Comparison of ENCODE assay signal across 16 cellular contexts in the genomic region with DNA sequence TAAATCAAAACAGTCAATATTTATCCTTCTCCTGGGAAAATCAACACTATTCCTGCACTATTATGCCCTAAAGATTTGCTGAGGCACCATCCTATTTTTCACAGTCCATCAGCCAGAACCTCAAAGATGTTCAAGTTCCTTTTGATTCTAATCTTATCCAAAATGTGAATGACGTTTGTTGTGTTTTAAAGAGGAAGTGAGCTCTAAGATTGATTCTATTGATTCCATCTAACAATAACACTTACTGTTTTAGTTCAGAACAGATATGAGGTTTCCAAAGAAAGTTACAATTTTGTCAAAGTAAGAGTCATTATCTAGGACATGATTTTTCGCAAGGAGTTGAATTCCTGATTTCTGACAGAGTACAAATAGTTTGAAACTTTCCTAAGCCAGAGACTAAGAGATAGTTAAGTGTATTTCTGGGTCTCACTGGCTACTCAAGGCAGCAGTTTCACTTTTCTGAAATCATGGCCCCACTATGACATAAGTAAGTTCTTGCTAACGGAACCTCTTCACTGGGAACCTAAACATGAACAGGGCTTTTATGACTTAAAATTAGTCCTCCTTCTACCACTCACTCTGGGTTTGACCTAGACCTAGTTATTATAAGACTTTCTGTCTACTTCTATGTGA.
"Had no signal": no experiment of that assay in that cellular context is flagged by ENCODE, and none has a peak within 500 bp of the region (broad histone marks: within the 10 kb centered on the region; RNA-seq: fewer than 3 reads in every experiment).

No MANE protein-coding gene starts in this region.

- H3K4me3 ChIP-seq: lower lobe of right lung, smooth muscle cell had no signal

- DNase-seq: activated CD4-positive, alpha-beta memory T cell treated with anti-CD3 and anti-CD28 coated beads, Interleukin-2, amount 10 ng/mL, durations not matched to agents 7 days and 5 days; activated CD4-positive, alpha-beta T cell treated with anti-CD3 and anti-CD28 coated beads for 36 hours; activated gamma-delta T cell; activated T-cell treated with anti-CD3 and anti-CD28 coated beads, Interleukin-2, amount 50 U/mL, for 48 hours; anterior cingulate cortex; effector CD4-positive, alpha-beta T cell; left cardiac atrium; lower lobe of right lung; midbrain; T-helper 1 cell; trophoblast cell; WERI-Rb-1 had no signal

- ATAC-seq: activated CD4-positive, alpha-beta T cell treated with anti-CD3 and anti-CD28 coated beads for 36 hours; left cardiac atrium; lower lobe of right lung had no signal

- H3K9me3 ChIP-seq: lower lobe of right lung had no signal

- H3K4me1 ChIP-seq: lower lobe of right lung had no signal

- FAIRE-seq: bronchial epithelial cell, colon, endothelial cell of umbilical vein had no signal

- H3K36me3 ChIP-seq: lower lobe of right lung, WERI-Rb-1 had no signal

- H3K4me2 ChIP-seq: smooth muscle cell had no signal

- H3K27ac ChIP-seq: lower lobe of right lung, WERI-Rb-1 had no signal
